In the genomic region with DNA sequence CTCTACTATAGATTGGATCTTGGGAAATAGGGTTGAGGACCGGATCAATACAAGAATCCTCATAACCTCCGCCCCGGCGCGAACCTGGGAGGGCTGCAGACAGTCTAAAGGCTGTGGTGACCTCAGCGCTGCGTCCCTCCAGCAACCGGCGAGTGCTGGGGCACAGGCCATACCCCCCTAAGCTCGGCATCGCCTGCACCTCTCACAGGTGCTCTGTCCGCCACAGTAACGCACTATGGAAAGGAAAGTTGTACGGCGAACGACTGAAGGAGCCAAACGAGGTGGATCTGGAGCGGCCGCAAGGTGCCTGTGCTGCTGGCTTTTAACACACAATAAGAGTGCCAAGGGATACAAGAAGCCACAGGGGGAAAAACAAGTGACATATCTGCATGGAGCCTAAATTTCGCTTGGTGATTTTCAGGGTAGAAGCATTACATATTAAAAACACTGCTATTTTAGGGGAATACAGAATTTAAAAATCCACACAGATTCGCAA, we compare ENCODE assay signal across 8 cellular contexts. TPM values are rescaled to one million over a fixed set of nuclear protein-coding genes. Genes with fewer than 3 reads are reported as not detected.
DNase-seq lines count a peak whose midpoint lies in the region; ATAC-seq, FAIRE-seq and TF ChIP-seq lines count a peak whose summit lies in the region.

No MANE protein-coding gene starts in this region.

- WGBS in GM12878 (ENCODE audit: insufficient coverage, insufficient replicate concordance, low lambda C conversion rate, missing lambda C conversion rate): 2% methylated on average over 21 of the region's 21 CpGs

- TF ChIP-seq POLR2A in GM12878 (IDR thresholded peaks at IDR 0.05; ENCODE audit: low read depth, low read length): 0 out of 2 replicates have a peak, but pooled peaks have one; percentile 63

- BruUV-seq in GM12878 (replicated peaks; lab: Mats Ljungman, UMichigan): TSS peak; percentile 88

- ATAC-seq in SK-N-SH treated with all-trans-retinoic acid at 6 μM for 48 hours: peak; percentile 1; the same call in 1 of the 3 replicates
- peak; percentile 13 for ATAC-seq in GM12878
- ATAC-seq in HG03432 (IDR thresholded peaks at IDR 0.05; ENCODE audit: unreplicated experiment): no peak

- H3K9me3 ChIP-seq in BE2C: no peaks in the 10 kb centered on the region
- no peaks in the 10 kb centered on the region for H3K9me3 ChIP-seq in GM12878 (replicated peaks; ENCODE audit: control insufficient read depth, insufficient read depth, low read length)
- H3K9me3 ChIP-seq in kidney (ENCODE audit: control insufficient read depth in 1 of 2, low read length in 2 of 2): no peaks in the 10 kb centered on the region

- H3K9ac ChIP-seq in GM12878 (ENCODE audit: control insufficient read depth, insufficient read depth, low read length) (peak overlapping the region; percentile 95), kidney (ENCODE audit: low read length in 2 of 2) (peak overlapping the region; percentile 66 to 89)

- H3K4me3 ChIP-seq in BE2C (ENCODE audit: low read depth, low read length) (peak overlapping the region; percentile 90), HL-60 (replicated peaks; ENCODE audit: insufficient read depth, low read length) (peak overlapping the region; percentile 45), GM12878 (peak overlapping the region; percentile 91), kidney (ENCODE audit: low read length in 2 of 2) (peak overlapping the region; percentile 92 to 93)

- TF ChIP-seq RAD21 in GM12878 (IDR thresholded peaks at IDR 0.05; ENCODE audit: insufficient read depth, low read depth, low read length): no peak

- in situ Hi-C loops in GM12878 (cut with MboI): no loop called here

- peak overlapping the region; percentile 66 for H3K4me2 ChIP-seq in GM12878 (ENCODE audit: control insufficient read depth, insufficient read depth)

- H3K36me3 ChIP-seq in BE2C: peaks cover 24% of the 10 kb centered on the region
- H3K36me3 ChIP-seq in GM12878 (ENCODE audit: control insufficient read depth in 2 of 2, insufficient read depth in 2 of 2, low read length in 1 of 2): peaks cover 9 to 16% of the 10 kb centered on the region in 2 experiments; a peak in 3 of 4 replicates
- peaks cover 7 to 15% of the 10 kb centered on the region in 2 donors for H3K36me3 ChIP-seq in kidney (ENCODE audit: control insufficient read depth in 1 of 2, insufficient read depth in 2 of 2, low read length in 2 of 2)

- H4K20me1 ChIP-seq in GM12878 (ENCODE audit: control insufficient read depth, insufficient read depth): peaks cover 6% of the 10 kb centered on the region; the same call in 1 of the 2 replicates

- no peak for TF ChIP-seq CTCF in BE2C (IDR thresholded peaks at IDR 0.05; ENCODE audit: low read depth, low read length)
- TF ChIP-seq CTCF in HL-60 (IDR thresholded peaks at IDR 0.05; ENCODE audit: insufficient read depth, low read length): no peak
- no peak for TF ChIP-seq CTCF in GM12878 (IDR thresholded peaks at IDR 0.05 in 2 of 3, conservative IDR thresholded peaks at IDR 0.05 in 1 of 3; ENCODE audit: control insufficient read depth in 2 of 3, extremely low read depth in 1 of 3, insufficient read depth in 1 of 3, low read depth in 3 of 3, low read length in 3 of 3)
- no peak for TF ChIP-seq CTCF in kidney (IDR thresholded peaks at IDR 0.05; ENCODE audit: borderline replicate concordance, extremely low read depth, insufficient read depth)

- POLR2A ChIA-PET in GM12878 (lab: Charles Lee): interaction anchor here (1.0 to 4.0 kb wide), 12 partner anchors 9 to 129 kb away, joined by 3 to 43 read pairs (median 9); a partner anchor contains a TSS

- intact Hi-C loops in GM12878 (cut with micrococcal nuclease; ENCODE audit: unreplicated experiment) (loop anchor here (2.0 to 10.0 kb wide), 4 partner anchors 47 to 1265 kb away; a partner anchor contains a TSS), kidney (cut with DNase I) (no loop called here)

- peak; percentile 55 for DNase-seq in BE2C
- peak in 1 of 2 experiments; percentile 57 for DNase-seq in HL-60 (ENCODE audit: low read depth in 1 of 2, low spot score in 1 of 2)
- no peak for DNase-seq in GM12878 (ENCODE audit: low read depth, low spot score)
- DNase-seq in kidney: peak; percentile 89
- DNase-seq in stimulated activated CD4-positive, alpha-beta T cell treated with anti-CD3 and anti-CD28 coated beads, Interleukin-2, amount 100 ng/mL, for 48 hours: peak; percentile 23 to 30
- DNase-seq in NCI-H1436 treated with DMSO at 0.1 percent for 48 hours (lab: John Stamatoyannopoulos, UW): no peak

- H3K79me2 ChIP-seq in GM12878 (ENCODE audit: control insufficient read depth, insufficient read depth, low read length): peaks cover 41% of the 10 kb centered on the region

- RAD21 ChIA-PET in GM12878 (lab: Charles Lee; ENCODE audit: unreplicated experiment): interaction anchor here (1.0 to 7.4 kb wide), 14 partner anchors 10 to 141 kb away, joined by 3 to 80 read pairs (median 8); a partner anchor contains a TSS

- SMC1A ChIA-PET in GM12878 (lab: Charles Lee; ENCODE audit: uncharacterized antibody, unreplicated experiment): interaction anchor here (1.1 to 8.4 kb wide), 17 partner anchors 9 to 158 kb away, joined by 3 to 51 read pairs (median 7); a partner anchor contains a TSS

- H3K4me1 ChIP-seq in BE2C (peaks cover 12% of the 10 kb centered on the region; the same call in 1 of the 2 replicates), GM12878 (ENCODE audit: control insufficient read depth, insufficient read depth, low read length) (peaks cover 5% of the 10 kb centered on the region), kidney (ENCODE audit: control insufficient read depth in 1 of 2, insufficient read depth in 1 of 2, low read depth in 1 of 2, low read length in 2 of 2) (peaks cover 11 to 24% of the 10 kb centered on the region in 2 donors)

- CTCF ChIA-PET in GM12878 (lab: Yijun Ruan, JAX): interaction anchor here (0.5 to 8.5 kb wide), 17 partner anchors 11 to 438 kb away, joined by 3 to 62 read pairs (median 7); a partner anchor contains a TSS

- peak overlapping the region; percentile 97 for H2AFZ ChIP-seq in GM12878 (ENCODE audit: control insufficient read depth, low read depth, low read length)

- no peaks in the 10 kb centered on the region for H3K27me3 ChIP-seq in BE2C
- no peaks in the 10 kb centered on the region for H3K27me3 ChIP-seq in HL-60 (ENCODE audit: insufficient read depth, poor library complexity, severe bottlenecking)
- H3K27me3 ChIP-seq in GM12878 (replicated peaks in 1 of 2; ENCODE audit: control insufficient read depth in 2 of 2, insufficient read depth in 2 of 2, low read length in 1 of 2): no peaks in the 10 kb centered on the region

- peak overlapping the region; percentile 98 for H3K27ac ChIP-seq in HL-60 (replicated peaks)
- peak overlapping the region; percentile 97 for H3K27ac ChIP-seq in GM12878 (ENCODE audit: control insufficient read depth, insufficient read depth)
- H3K27ac ChIP-seq in kidney (ENCODE audit: low read depth in 2 of 2, low read length in 2 of 2): peak overlapping the region; percentile 99

- TF ChIP-seq EP300 in GM12878 (IDR thresholded peaks at IDR 0.05; ENCODE audit: borderline replicate concordance in 1 of 2, control insufficient read depth in 1 of 2, low read depth in 2 of 2, low read length in 2 of 2): no peak

- FAIRE-seq in GM12878 (lab: Jason Lieb, UNC) (peak; percentile 47), kidney (lab: Jason Lieb, UNC) (no peak)

TF ChIP-seq in SK-N-SH treated with all-trans-retinoic acid at 6 μM for 48 hours, 23 proteins besides CTCF, POLR2A, EP300 and RAD21 (continues in another document):
- TF ChIP-seq ARNTL (CRISPR knock-in tag; IDR thresholded peaks at IDR 0.05; ENCODE audit: borderline replicate concordance, low read depth): no peak

RNA-seq across cellular contexts. Expression of a gene that starts 1.4 kb away (rescaled TPM):
- polyA plus RNA-seq in BE2C (2012; ENCODE audit: insufficient read depth, insufficient read length, low read depth): 10.3 TPM
- 214 and 247 TPM in 2 replicates for total RNA-seq in GM12878 (2013; cell fraction: nucleolus; rRNA removed)
- total RNA-seq in GM12878 (2014; rRNA removed): 62.5 and 63.2 TPM in 2 replicates
- total RNA-seq in GM12878 (2014; rRNA removed; fragmentation: Illumina TruSeq; extraction: Trizol): 44.4 and 47.3 TPM in 2 replicates
- total RNA-seq in GM12878 (2021): 47.8 and 51.6 TPM in 2 replicates
- 8.2 TPM for polyA plus RNA-seq in GM12878 (2011; ENCODE audit: low read depth)
- 25.6 and 31.2 TPM in 2 replicates for polyA plus RNA-seq in GM12878 (2011; rRNA removed)
- 32.2 and 32.8 TPM in 2 replicates for polyA plus RNA-seq in GM12878 (2011; cell fraction: cytosol; rRNA removed)
- polyA plus RNA-seq in GM12878 (2011; cell fraction: nucleus; rRNA removed): 43.3 and 43.7 TPM in 2 replicates
- 14.8 and 17.7 TPM in 2 replicates for polyA plus RNA-seq in GM12878 (2012)
- polyA plus RNA-seq in GM12878 (2014; fragmentation: Illumina TruSeq; extraction: Trizol): 11.3 and 15.6 TPM in 2 replicates
- 1 to 10 TPM; 3.1 to 3.6 TPM for polyA plus RNA-seq in GM12878 (2014; fragmentation: Nextera tagmentation; extraction: Ambion mirVana)
- 26.7 and 27.0 TPM in 2 replicates for polyA plus RNA-seq in GM12878 (2014; rRNA removed)
- 10 to 100 TPM; 25.1 to 26.4 TPM for polyA plus RNA-seq in GM12878 (2016; fragmentation: Nextera tagmentation; extraction: Ambion mirVana)
- 141 and 217 TPM in 2 replicates for polyA minus RNA-seq in GM12878 (2011; rRNA and poly(A)+ RNA removed)
- polyA minus RNA-seq in GM12878 (2011; cell fraction: cytosol; rRNA and poly(A)+ RNA removed): 43.8 and 44.7 TPM in 2 replicates
- 156 and 252 TPM in 2 replicates for polyA minus RNA-seq in GM12878 (2011; cell fraction: nucleus; rRNA and poly(A)+ RNA removed)
- 27.8 TPM for total RNA-seq in kidney
- 2.2 TPM for polyA plus RNA-seq in kidney (ENCODE audit: insufficient read depth, low read depth, low replicate concordance)

RNA-seq across cellular contexts. Expression of a gene that starts 53.1 kb away (rescaled TPM):
- polyA plus RNA-seq in BE2C (2012; ENCODE audit: insufficient read depth, insufficient read length, low read depth): 0.52 TPM
- total RNA-seq in GM12878 (2013; cell fraction: nucleolus; rRNA removed): 2.3 and 3.2 TPM in 2 replicates
- total RNA-seq in GM12878 (2014; rRNA removed) (0.17 and 0.22 TPM in 2 replicates), GM12878 (2014; rRNA removed; fragmentation: Illumina TruSeq; extraction: Trizol) (0.09 and 0.13 TPM in 2 replicates), GM12878 (2021) (not detected in 2 replicates), kidney (53.1 TPM)
- polyA plus RNA-seq in GM12878 (2011; ENCODE audit: low read depth): 0.39 TPM
- polyA plus RNA-seq in GM12878 (2011; rRNA removed) (0.57 and 0.95 TPM in 2 replicates), GM12878 (2014; fragmentation: Illumina TruSeq; extraction: Trizol) (0.26 and 0.52 TPM in 2 replicates), GM12878 (2014; fragmentation: Nextera tagmentation; extraction: Ambion mirVana) (under 1 TPM; 0.15 to 0.45 TPM), GM12878 (2014; rRNA removed) (0.08 and 0.26 TPM in 2 replicates), GM12878 (2016; fragmentation: Nextera tagmentation; extraction: Ambion mirVana) (1 to 10 TPM; 2.1 to 2.2 TPM), kidney (ENCODE audit: insufficient read depth, low read depth, low replicate concordance) (51.8 TPM)
- 0.18 and 0.27 TPM in 2 replicates for polyA plus RNA-seq in GM12878 (2011; cell fraction: cytosol; rRNA removed)
- polyA plus RNA-seq in GM12878 (2011; cell fraction: nucleus; rRNA removed): 0.44 and 0.76 TPM in 2 replicates
- 0.48 and 0.62 TPM in 2 replicates for polyA plus RNA-seq in GM12878 (2012)
- polyA minus RNA-seq in GM12878 (2011; rRNA and poly(A)+ RNA removed): 0.36 and 0.88 TPM in 2 replicates
- not detected in 2 replicates for polyA minus RNA-seq in GM12878 (2011; cell fraction: cytosol; rRNA and poly(A)+ RNA removed)
- polyA minus RNA-seq in GM12878 (2011; cell fraction: nucleus; rRNA and poly(A)+ RNA removed): 0.38 TPM in 1 of 2 replicates, not detected in the other

Comparison
In these comparisons a context has a peak if more than half of its experiments do, and no peak if none do; other contexts are left out.
1. DNase-seq: peak in BE2C (single experiment), kidney (single experiment) and stimulated activated CD4-positive, alpha-beta T cell treated with anti-CD3 and anti-CD28 coated beads, Interleukin-2, amount 100 ng/mL, for 48 hours (2 of 2); none in GM12878 (single experiment) and NCI-H1436 treated with DMSO at 0.1 percent for 48 hours (single experiment).
2. RNA of a gene that starts 53.1 kb away (total RNA-seq): 53.1 TPM in kidney (single experiment); 0.09 to 3.2 TPM in GM12878; every median in the first group is over 10 times any median in the second.
3. Peak in every context shown above with its lines, with median percentiles within 50 percentile points of each other: H3K4me3 ChIP-seq and H3K27ac ChIP-seq.